8 cellular contexts compared by ENCODE assay signal in the genomic region with DNA sequence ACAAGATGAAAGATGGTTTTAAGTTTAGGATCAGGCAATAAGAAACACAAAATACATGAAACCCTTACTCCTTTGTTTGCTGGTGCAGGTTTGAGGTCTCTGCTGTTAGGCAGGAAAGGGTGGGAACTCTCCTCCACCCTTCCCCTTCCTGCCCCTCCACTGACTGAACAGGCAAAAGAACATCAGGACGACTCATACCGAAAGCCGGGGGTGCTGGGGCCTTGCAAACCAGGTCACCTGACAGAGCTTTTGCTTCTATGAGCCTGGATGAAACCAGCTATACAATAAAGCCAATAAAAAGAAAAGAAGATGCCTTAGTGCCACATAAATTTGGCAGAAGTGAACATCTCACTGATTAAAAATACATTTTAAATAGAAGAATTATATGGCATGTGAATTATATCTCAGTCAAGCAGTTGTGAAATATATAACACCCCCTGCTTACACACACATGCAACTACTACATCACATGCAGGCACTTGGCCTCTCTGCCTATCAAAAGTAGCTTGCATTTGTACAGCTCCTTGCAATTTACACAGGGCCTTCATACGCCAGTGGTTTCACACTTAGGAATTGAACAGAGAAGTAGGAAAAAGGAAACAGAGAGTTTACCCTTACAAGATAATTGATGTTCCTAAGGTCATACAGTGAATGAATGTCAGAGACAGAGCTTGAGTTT.
DNase-seq lines count a peak whose midpoint lies in the region; ATAC-seq and TF ChIP-seq lines count a peak whose summit lies in the region.

No MANE protein-coding gene starts in this region.

- peak; percentile 83 for ATAC-seq in HG03442 (IDR thresholded peaks at IDR 0.05; ENCODE audit: unreplicated experiment)

- no peak for TF ChIP-seq CTCF in left ventricle myocardium inferior (IDR thresholded peaks at IDR 0.05; ENCODE audit: borderline replicate concordance)

- peaks cover 6% of the 10 kb centered on the region for H3K36me3 Mint-ChIP-seq in stimulated activated naive CD8-positive, alpha-beta T cell treated with anti-CD3 and anti-CD28 coated beads, Interleukin-15, Interleukin-2, amounts not matched to agents 100 ng/mL and 50 ng/mL, for 24 hours (ENCODE audit: low read depth)

- intact Hi-C loops in left ventricle myocardium inferior (cut with micrococcal nuclease) = no loop called here

- H3K4me1 Mint-ChIP-seq in stimulated activated naive CD8-positive, alpha-beta T cell treated with anti-CD3 and anti-CD28 coated beads, Interleukin-15, Interleukin-2, amounts not matched to agents 100 ng/mL and 50 ng/mL, for 24 hours (ENCODE audit: low read depth) = peaks cover 98% of the 10 kb centered on the region

- peaks cover 27% of the 10 kb centered on the region for H3K4me1 ChIP-seq in left ventricle myocardium inferior

- H3K4me3 Mint-ChIP-seq in stimulated activated naive CD8-positive, alpha-beta T cell treated with anti-CD3 and anti-CD28 coated beads, Interleukin-15, Interleukin-2, amounts not matched to agents 100 ng/mL and 50 ng/mL, for 24 hours = no peak overlapping the region

- DNase-seq in activated CD4-positive, CD25-positive, alpha-beta regulatory T cell (lab: John Stamatoyannopoulos, UW) = peak in 3 of 4 experiments; percentile 24 to 41 (median 34)
- no peak for DNase-seq in activated CD4-positive, CD25-positive, alpha-beta regulatory T cell treated with anti-CD3 and anti-CD28 coated beads, Interleukin-2, amount 50 U/mL, for 72 hours
- DNase-seq in activated CD4-positive, alpha-beta T cell treated with anti-CD3 and anti-CD28 coated beads, Interleukin-2, amount 50 U/mL, for 48 hours = peak; percentile 71 to 75
- DNase-seq in left ventricle myocardium inferior (peak; percentile 49), HUDEP-2 (lab: John Stamatoyannopoulos, UW; ENCODE audit: unreplicated experiment in 76 of 76) (no peak), NCI-H187 (lab: John Stamatoyannopoulos, UW) (no peak)

- H3K9me3 ChIP-seq in left ventricle myocardium inferior (replicated peaks) = no peaks in the 10 kb centered on the region

- H3K27me3 Mint-ChIP-seq in stimulated activated naive CD8-positive, alpha-beta T cell treated with anti-CD3 and anti-CD28 coated beads, Interleukin-15, Interleukin-2, amounts not matched to agents 100 ng/mL and 50 ng/mL, for 24 hours = no peaks in the 10 kb centered on the region

- H3K27me3 ChIP-seq in left ventricle myocardium inferior (ENCODE audit: low read depth) = no peaks in the 10 kb centered on the region

- peak overlapping the region; percentile 79 for H3K27ac Mint-ChIP-seq in stimulated activated naive CD8-positive, alpha-beta T cell treated with anti-CD3 and anti-CD28 coated beads, Interleukin-15, Interleukin-2, amounts not matched to agents 100 ng/mL and 50 ng/mL, for 24 hours

- H3K4me3 ChIP-seq in left ventricle myocardium inferior = no peak overlapping the region

- no peaks in the 10 kb centered on the region for H3K36me3 ChIP-seq in left ventricle myocardium inferior

- peaks cover 13% of the 10 kb centered on the region for H3K9me3 Mint-ChIP-seq in stimulated activated naive CD8-positive, alpha-beta T cell treated with anti-CD3 and anti-CD28 coated beads, Interleukin-15, Interleukin-2, amounts not matched to agents 100 ng/mL and 50 ng/mL, for 24 hours

- H3K27ac ChIP-seq in left ventricle myocardium inferior (replicated peaks) = peak overlapping the region; percentile 86

Comparison
In these comparisons a context has a peak if more than half of its experiments do, and no peak if none do; other contexts are left out.
1. DNase-seq: peak in activated CD4-positive, CD25-positive, alpha-beta regulatory T cell (3 of 4), activated CD4-positive, alpha-beta T cell treated with anti-CD3 and anti-CD28 coated beads, Interleukin-2, amount 50 U/mL, for 48 hours (2 of 2) and left ventricle myocardium inferior (single experiment); none in activated CD4-positive, CD25-positive, alpha-beta regulatory T cell treated with anti-CD3 and anti-CD28 coated beads, Interleukin-2, amount 50 U/mL, for 72 hours (single experiment), HUDEP-2 (0 of 76) and NCI-H187 (0 of 2).